ENCODE assay signal across 1 cellular context in the genomic region with DNA sequence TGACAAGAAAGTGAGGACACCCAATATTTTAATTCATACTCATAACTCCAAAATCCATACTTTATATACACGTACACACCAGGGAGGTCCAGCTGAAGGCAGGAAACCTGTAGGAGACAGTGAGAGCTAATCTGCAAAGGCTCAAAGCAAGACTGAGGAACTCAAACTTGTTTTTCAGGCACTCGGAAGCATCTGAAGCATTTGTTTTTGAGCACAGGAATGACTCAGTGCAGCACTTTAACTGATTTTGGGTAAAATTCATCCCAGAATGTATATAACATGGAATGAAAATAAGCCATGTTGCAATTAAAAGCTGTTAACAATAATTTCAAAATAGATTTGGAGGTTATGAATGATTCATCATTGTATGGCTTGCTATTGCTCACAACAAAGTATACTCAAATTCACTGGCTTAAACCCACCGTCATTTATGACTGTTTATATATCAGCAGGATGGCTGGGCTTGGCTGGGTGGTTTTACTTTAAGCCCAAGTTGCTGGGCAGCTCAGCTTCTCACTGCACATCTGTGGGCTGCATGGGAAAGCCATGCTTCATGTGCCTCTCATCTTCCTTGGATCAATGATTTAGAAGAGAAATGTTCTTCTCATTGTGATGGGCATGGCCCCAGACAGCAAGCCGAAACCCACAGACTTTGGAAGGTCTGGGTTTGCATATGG.
A peak's percentile ranks its signal among the peaks of the same experiment; 100 is the strongest.
TF ChIP-seq lines count a peak whose summit lies in the region.

No MANE protein-coding gene starts in this region.

TF ChIP-seq in HEK293, 187 proteins besides CTCF, POLR2A, EP300 and RAD21:
- TF ChIP-seq ZNF449 (tag by site-specific recombination; IDR thresholded peaks at IDR 0.05): peak; percentile 78
- no peak for TF ChIP-seq HOXC10 (CRISPR knock-in tag; IDR thresholded peaks at IDR 0.05)
